ENCODE assay signal across 18 cellular contexts in the genomic region with DNA sequence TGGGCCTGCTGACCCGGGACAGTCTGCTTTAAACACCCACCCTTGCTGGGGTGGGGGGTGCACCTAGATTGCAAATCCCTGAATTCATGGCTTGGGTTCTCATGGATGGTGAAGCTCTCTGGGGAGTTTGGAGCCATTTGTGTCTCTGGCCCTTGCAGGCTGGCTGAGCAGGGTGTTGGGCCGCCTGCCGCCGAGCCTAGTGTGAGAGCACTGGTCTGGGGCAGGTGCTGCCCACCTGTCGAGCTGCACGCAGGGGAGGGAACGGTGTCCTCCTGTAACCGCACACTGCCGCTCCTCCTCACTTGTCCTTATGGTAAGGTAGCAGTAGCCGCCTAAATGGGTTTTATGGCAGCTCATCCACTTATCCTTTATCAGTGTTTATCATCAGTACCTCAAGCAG.
DNase-seq lines count a peak whose midpoint lies in the region; ATAC-seq, FAIRE-seq and TF ChIP-seq lines count a peak whose summit lies in the region.
"Had no signal": no experiment of that assay in that cellular context is flagged by ENCODE, and none has a peak within 500 bp of the region (broad histone marks: within the 10 kb centered on the region; RNA-seq: fewer than 3 reads in every experiment).

No MANE protein-coding gene starts in this region.

- H4K91ac ChIP-seq in H1 (replicated peaks; ENCODE audit: insufficient read length, low read length): no peak overlapping the region

- WGBS in H1 (ENCODE audit: extremely low coverage in 1 of 2, insufficient coverage in 1 of 2, insufficient read length in 1 of 2, insufficient replicate concordance in 2 of 2, low coverage in 1 of 2, low lambda C conversion rate in 2 of 2, missing lambda C conversion rate in 1 of 2), 2 experiments: 96% methylated on average over 10 of the region's 10 CpGs; no CpG with 5 or more reads in 1 of the 2 experiments

- POLR2A ChIA-PET in H1 (lab: Charles Lee; ENCODE audit: partially characterized antibody): interaction anchor here (0.7 kb wide), 1 partner anchor 16 kb away, joined by 3 read pairs; no protein-coding TSS in a partner anchor

- H3K56ac ChIP-seq in H1 (replicated peaks; ENCODE audit: insufficient read length, low read depth, low read length): no peak overlapping the region

- peaks cover 6 to 7% of the 10 kb centered on the region in 2 experiments; a peak in 3 of 4 replicates for H3K9me3 ChIP-seq in H1 (ENCODE audit: insufficient read depth in 2 of 2, low read depth in 1 of 2, low read length in 1 of 2)
- H3K9me3 ChIP-seq: heart left ventricle, left ventricle myocardium inferior, mucosa of descending colon, SJCRH30 had no signal

- H2BK12ac ChIP-seq in H1 (ENCODE audit: low read depth, low read length): no peak overlapping the region

- peaks cover 77% of the 10 kb centered on the region for H3K36me3 Mint-ChIP-seq in activated CD4-positive, alpha-beta T cell treated with anti-CD3 and anti-CD28 coated beads, Interleukin-2, amount 10 ng/mL, durations not matched to agents 24 days and 14 days (ENCODE audit: low read depth)

- H2BK20ac ChIP-seq in H1 (ENCODE audit: low read length): no peak overlapping the region

- H2AFZ ChIP-seq in H1 (ENCODE audit: low read length): no peak overlapping the region
- H2AFZ ChIP-seq: GM23248 had no signal

- no peak for TF ChIP-seq EP300 in H1 (IDR thresholded peaks at IDR 0.05; ENCODE audit: borderline replicate concordance in 1 of 2, low read depth in 2 of 2, low read length in 2 of 2)

- no peak overlapping the region for H3K27ac ChIP-seq in H1 (ENCODE audit: low read depth, low read length)
- H3K27ac ChIP-seq: GM23248, heart left ventricle, left ventricle myocardium inferior, SJCRH30 had no signal

- H3K36me3 ChIP-seq in H1 (ENCODE audit: control insufficient read depth in 2 of 4, insufficient read depth in 4 of 4, low read length in 3 of 4): peaks cover 21 to 99% (median 72%) of the 10 kb centered on the region in 4 experiments

- H3K14ac ChIP-seq in H1 (ENCODE audit: insufficient read length): no peak overlapping the region

- FAIRE-seq in H1 (lab: Jason Lieb, UNC): no peak
- no peak for FAIRE-seq in HTR-8/SVneo (lab: Jason Lieb, UNC)
- FAIRE-seq: GM18507 had no signal

- H4K8ac ChIP-seq in H1 (ENCODE audit: extremely low read depth, insufficient read depth, low read length): peak overlapping the region; percentile 29; the same call in 1 of the 2 replicates

- H3K4me1 ChIP-seq in H1 (replicated peaks in 1 of 4; ENCODE audit: control insufficient read depth in 3 of 4, insufficient read depth in 4 of 4, low read length in 3 of 4): no peaks in the 10 kb centered on the region; a peak in 1 of 7 replicates
- H3K4me1 ChIP-seq: SJCRH30 had no signal

- no peak overlapping the region for H3K9ac ChIP-seq in H1 (replicated peaks in 1 of 4; ENCODE audit: extremely low read depth in 1 of 4, low read depth in 3 of 4, low read length in 3 of 4)
- H3K9ac ChIP-seq: GM23248 had no signal

- intact Hi-C loops in activated CD4-positive, alpha-beta T cell treated with anti-CD3 and anti-CD28 coated beads, Interleukin-2, amount 10 ng/mL, durations not matched to agents 24 days and 14 days (cut with micrococcal nuclease): no loop called here
- intact Hi-C loops in sciatic nerve (cut with DNase I): no loop called here

- no peak for TF ChIP-seq RAD21 in H1 (IDR thresholded peaks at IDR 0.05 in 1 of 2, conservative IDR thresholded peaks at IDR 0.05 in 1 of 2; ENCODE audit: low read depth in 2 of 2, low read length in 2 of 2)

- H3K23me2 ChIP-seq in H1 (ENCODE audit: low read depth, low read length): no peaks in the 10 kb centered on the region

- H2BK15ac ChIP-seq in H1 (ENCODE audit: low read length): no peak overlapping the region

- peaks cover 5 to 27% of the 10 kb centered on the region in 2 experiments for H4K20me1 ChIP-seq in H1 (replicated peaks in 1 of 2; ENCODE audit: control insufficient read depth in 1 of 2, insufficient read depth in 2 of 2, low read length in 2 of 2)

- H3K27me3 ChIP-seq in H1 (replicated peaks in 1 of 4; ENCODE audit: control insufficient read depth in 3 of 4, extremely low read depth in 1 of 4, insufficient read depth in 3 of 4, low read length in 3 of 4): no peaks in the 10 kb centered on the region
- H3K27me3 ChIP-seq: heart left ventricle, SJCRH30 had no signal

- H3K4me3 ChIP-seq in H1 (ENCODE audit: extremely low read depth in 1 of 4, insufficient read depth in 2 of 4, low read depth in 3 of 4, low read length in 4 of 4): no peak overlapping the region
- H3K4me3 ChIP-seq: GM23248, heart left ventricle, left ventricle myocardium inferior, mucosa of descending colon, SJCRH30 had no signal

- H2BK120ac ChIP-seq in H1 (replicated peaks; ENCODE audit: low read depth, low read length): no peak overlapping the region

- H3K18ac ChIP-seq in H1 (ENCODE audit: extremely low read depth, low read length): no peak overlapping the region

- no peak overlapping the region for H2BK5ac ChIP-seq in H1 (ENCODE audit: low read depth, low read length)

- no peak for ATAC-seq in sciatic nerve
- ATAC-seq: heart left ventricle, mucosa of descending colon had no signal

- no peak overlapping the region for H3K4me2 ChIP-seq in H1 (ENCODE audit: insufficient read depth in 1 of 2, low read depth in 2 of 2, low read length in 2 of 2)

- H3K4ac ChIP-seq in H1 (replicated peaks; ENCODE audit: insufficient read length, low read depth, low read length): no peak overlapping the region

- no peak overlapping the region for H2AK5ac ChIP-seq in H1 (ENCODE audit: low read depth, low read length)

- peaks cover 16% of the 10 kb centered on the region for H3K4me1 Mint-ChIP-seq in activated CD4-positive, alpha-beta T cell treated with anti-CD3 and anti-CD28 coated beads, Interleukin-2, amount 10 ng/mL, durations not matched to agents 24 days and 14 days

- H3K4me3 Mint-ChIP-seq in activated CD4-positive, alpha-beta T cell treated with anti-CD3 and anti-CD28 coated beads, Interleukin-2, amount 10 ng/mL, durations not matched to agents 24 days and 14 days: no peak overlapping the region
- H3K4me3 Mint-ChIP-seq: CD14-positive monocyte had no signal

- DNase-seq in activated CD4-positive, alpha-beta T cell treated with anti-CD3 and anti-CD28 coated beads, Interleukin-2, amount 10 ng/mL, durations not matched to agents 24 days and 14 days: no peak
- DNase-seq in activated CD4-positive, alpha-beta T cell treated with anti-CD3 and anti-CD28 coated beads, Interleukin-2, amount 50 U/mL, for 1 hour: no peak
- peak; percentile 90 to 99 for DNase-seq in NCI-H187 (lab: John Stamatoyannopoulos, UW)
- DNase-seq in H1 (ENCODE audit: low read depth in 1 of 2, low spot score in 2 of 2): no peak
- DNase-seq in sciatic nerve (ENCODE audit: low spot score): peak; percentile 47
- DNase-seq in HTR-8/SVneo (ENCODE audit: insufficient read length, low spot score): no peak
- DNase-seq in GM10266 (ENCODE audit: extremely low spot score): no peak
- DNase-seq in SIG-M5 treated with dmso at 0.1 percent for 504 hours (lab: John Stamatoyannopoulos, UW; ENCODE audit: unreplicated experiment): no peak
- DNase-seq: activated gamma-delta T cell treated with Interleukin-2 at 50 U/mL for 16 hours, GM23248, heart left ventricle, left ventricle myocardium inferior, NCI-H1092 treated with DMSO at 0.1 percent for 48 hours, NCI-H69, SJCRH30 had no signal

- no peak overlapping the region for H4K5ac ChIP-seq in H1 (ENCODE audit: insufficient read length, low read depth, low read length)

- CTCF ChIA-PET in H1 (lab: Charles Lee; ENCODE audit: partially characterized antibody): interaction anchor here (0.6 to 3.4 kb wide), 3 partner anchors 8 to 331 kb away, joined by 3 to 24 read pairs (median 5); no protein-coding TSS in a partner anchor

- H3K9me3 Mint-ChIP-seq in activated CD4-positive, alpha-beta T cell treated with anti-CD3 and anti-CD28 coated beads, Interleukin-2, amount 10 ng/mL, durations not matched to agents 24 days and 14 days: no peaks in the 10 kb centered on the region

- H3K79me1 ChIP-seq in H1 (ENCODE audit: low read depth, low read length): peaks cover 5% of the 10 kb centered on the region; the same call in 1 of the 2 replicates

- H3K27me3 Mint-ChIP-seq in activated CD4-positive, alpha-beta T cell treated with anti-CD3 and anti-CD28 coated beads, Interleukin-2, amount 10 ng/mL, durations not matched to agents 24 days and 14 days: no peaks in the 10 kb centered on the region

- peaks cover 0 to 7% of the 10 kb centered on the region in 2 experiments; a peak in 1 of 4 replicates for H3K79me2 ChIP-seq in H1 (ENCODE audit: control insufficient read depth in 1 of 2, insufficient read depth in 2 of 2, low read length in 2 of 2)

- H3K27ac Mint-ChIP-seq in activated CD4-positive, alpha-beta T cell treated with anti-CD3 and anti-CD28 coated beads, Interleukin-2, amount 10 ng/mL, durations not matched to agents 24 days and 14 days: peak overlapping the region; percentile 7

- TF ChIP-seq CTCF in H1 (IDR thresholded peaks at IDR 0.05; ENCODE audit: control extremely low read depth in 1 of 3, insufficient read depth in 1 of 3, low read depth in 1 of 3, low read length in 3 of 3) (no peak), GM10266 (IDR thresholded peaks at IDR 0.05; ENCODE audit: control insufficient read depth, insufficient read depth, low read depth, missing control alignments) (no peak)

- peak in 1 of 2 experiments; percentile 17; a peak in 1 of 3 replicates for TF ChIP-seq POLR2A in H1 (IDR thresholded peaks at IDR 0.05; ENCODE audit: control extremely low read depth in 1 of 2, low read depth in 2 of 2, low read length in 2 of 2)

- no peak overlapping the region for H3K23ac ChIP-seq in H1 (ENCODE audit: insufficient read length)

TF ChIP-seq in H1, 55 proteins besides CTCF, POLR2A, EP300 and RAD21:
- TF ChIP-seq BRCA1 (IDR thresholded peaks at IDR 0.05; ENCODE audit: low read depth, low read length) (no peak), POLR2AphosphoS5 (IDR thresholded peaks at IDR 0.05; ENCODE audit: low read depth, low read length) (peak; percentile 67; the same call in 1 of the 2 replicates)

Comparison
In these comparisons a context has a peak if more than half of its experiments do, and no peak if none do; other contexts are left out.
1. DNase-seq: peak in NCI-H187 (2 of 2) and sciatic nerve (single experiment); none in activated CD4-positive, alpha-beta T cell treated with anti-CD3 and anti-CD28 coated beads, Interleukin-2, amount 10 ng/mL, durations not matched to agents 24 days and 14 days (single experiment), activated CD4-positive, alpha-beta T cell treated with anti-CD3 and anti-CD28 coated beads, Interleukin-2, amount 50 U/mL, for 1 hour (single experiment), H1 (0 of 2), HTR-8/SVneo (single experiment), GM10266 (single experiment) and SIG-M5 treated with dmso at 0.1 percent for 504 hours (single experiment).